34 cellular contexts compared by ENCODE assay signal in genomic region chr19:28594737-28595136, GRCh38.
"Had no signal": no experiment of that assay in that cellular context is flagged by ENCODE, and none has a peak within 500 bp of the region (broad histone marks: within the 10 kb centered on the region; RNA-seq: fewer than 3 reads in every experiment).

No MANE protein-coding gene starts in this region.

- H3K9me3 ChIP-seq: adrenal gland, body of pancreas had no signal

- H3K27ac ChIP-seq: adrenal gland, brain microvascular endothelial cell, breast epithelium, VCaP had no signal

- H3K27me3 ChIP-seq: adrenal gland, body of pancreas, brain microvascular endothelial cell, breast epithelium had no signal

- DNase-seq: activated B cell treated with CpG ODN at 0.5 μM for 24 hours; activated CD4-positive, alpha-beta memory T cell treated with anti-CD3 and anti-CD28 coated beads for 36 hours; activated CD4-positive, alpha-beta T cell treated with anti-CD3 and anti-CD28 coated beads for 4 hours; activated CD4-positive, alpha-beta T cell treated with anti-CD3 and anti-CD28 coated beads, Interleukin-2, amount 10 ng/mL, durations not matched to agents 24 days and 14 days; activated CD4-positive, alpha-beta T cell treated with anti-CD3 and anti-CD28 coated beads, Interleukin-2, amount 50 U/mL, for 1 hour; activated CD4-positive, alpha-beta T cell treated with anti-CD3 and anti-CD28 coated beads, Interleukin-2, amount 50 U/mL, for 4 hours; activated CD4-positive, CD25-positive, alpha-beta regulatory T cell treated with anti-CD3 and anti-CD28 coated beads, Interleukin-2, amount 50 U/mL, for 72 hours; activated CD8-positive, alpha-beta memory T cell treated with anti-CD3 and anti-CD28 coated beads, Interleukin-2, amount 50 U/mL, for 4 hours; activated CD8-positive, alpha-beta T cell treated with anti-CD3 and anti-CD28 coated beads for 36 hours; activated effector memory CD4-positive, alpha-beta T cell treated with anti-CD3 and anti-CD28 coated beads, Interleukin-2, amount 50 U/mL, for 16 hours; activated gamma-delta T cell treated with Interleukin-2 at 50 U/mL for 16 hours; activated naive CD4-positive, alpha-beta T cell; activated naive CD4-positive, alpha-beta T cell treated with anti-CD3 and anti-CD28 coated beads for 36 hours; activated naive CD4-positive, alpha-beta T cell treated with anti-CD3 and anti-CD28 coated beads, Interleukin-2, amount 50 U/mL, for 16 hours; activated naive CD8-positive, alpha-beta T cell treated with anti-CD3 and anti-CD28 coated beads for 36 hours; activated T-cell treated with anti-CD3 and anti-CD28 coated beads for 4 hours; activated T-cell treated with anti-CD3 and anti-CD28 coated beads, Interleukin-2, amount 50 U/mL, for 1 hour; activated T-cell treated with anti-CD3 and anti-CD28 coated beads, Interleukin-2, amount 50 U/mL, for 4 hours; activated T-cell treated with anti-CD3 and anti-CD28 coated beads, Interleukin-2, amount 50 U/mL, for 72 hours; adrenal gland; amniotic stem cell; aorta; body of pancreas; brain microvascular endothelial cell; central memory CD4-positive, alpha-beta T cell; T-helper 2 cell; T-helper 9 cell had no signal

- FAIRE-seq: astrocyte, colon, TTC549 had no signal

- H3K4me1 ChIP-seq: adrenal gland, breast epithelium had no signal

- ATAC-seq: activated CD8-positive, alpha-beta T cell treated with anti-CD3 and anti-CD28 coated beads for 36 hours; activated naive CD4-positive, alpha-beta T cell treated with anti-CD3 and anti-CD28 coated beads, Interleukin-2, amount 50 U/mL, for 72 hours; activated T-cell treated with anti-CD3 and anti-CD28 coated beads, Interleukin-2, amount 50 U/mL, for 4 hours; activated T-cell treated with anti-CD3 and anti-CD28 coated beads, Interleukin-2, amount 50 U/mL, for 72 hours; activated T-helper 17 cell treated with anti-CD3 and anti-CD28 coated beads, Interleukin-2, amount 50 U/mL, for 72 hours; body of pancreas had no signal

- H3K4me3 ChIP-seq: adrenal gland, body of pancreas, breast epithelium had no signal

- H3K36me3 ChIP-seq: adrenal gland, brain microvascular endothelial cell, breast epithelium had no signal
